Comparison of ENCODE assay signal across 23 cellular contexts in genomic region chr21:27562303-27562702, GRCh38.
"Had no signal": no experiment of that assay in that cellular context is flagged by ENCODE, and none has a peak within 500 bp of the region (broad histone marks: within the 10 kb centered on the region; RNA-seq: fewer than 3 reads in every experiment).

No MANE protein-coding gene starts in this region.

- H3K4me1 ChIP-seq: left lung, lower lobe of right lung had no signal

- H3K9me3 ChIP-seq: esophagus muscularis mucosa, gastrocnemius medialis, heart right ventricle, left lung, lower lobe of right lung had no signal

- DNase-seq: dermis blood vessel endothelial cell; dorsolateral prefrontal cortex; effector CD4-positive, alpha-beta T cell; effector memory CD4-positive, alpha-beta T cell; foreskin fibroblast; foreskin melanocyte; gastrocnemius medialis; glutamatergic neuron; head of caudate nucleus; heart right ventricle; hippocampal formation; left cardiac atrium; left lung; left ventricle myocardium superior; lower lobe of right lung; mesendoderm; midbrain; naive thymus-derived CD4-positive, alpha-beta T cell had no signal

- H3K4me3 ChIP-seq: coronary artery, dorsolateral prefrontal cortex, esophagus muscularis mucosa, gastrocnemius medialis, heart right ventricle, left lung, lower lobe of right lung had no signal

- H3K27me3 ChIP-seq: dorsolateral prefrontal cortex, esophagus muscularis mucosa, gastrocnemius medialis, heart right ventricle, left lung had no signal

- H3K27ac ChIP-seq: coronary artery, dorsolateral prefrontal cortex, esophagus muscularis mucosa, gastrocnemius medialis, heart right ventricle, left lung, lower lobe of right lung had no signal

- FAIRE-seq: endothelial cell of umbilical vein, islet of Langerhans, keratinocyte had no signal

- H3K36me3 ChIP-seq: esophagus muscularis mucosa, gastrocnemius medialis, heart right ventricle, left lung, lower lobe of right lung had no signal
